12 cellular contexts compared by ENCODE assay signal in genomic region chr2:11822746-11823411, GRCh38.
DNase-seq lines count a peak whose midpoint lies in the region; ATAC-seq and TF ChIP-seq lines count a peak whose summit lies in the region.
"Had no signal": no experiment of that assay in that cellular context is flagged by ENCODE, and none has a peak within 500 bp of the region (broad histone marks: within the 10 kb centered on the region; RNA-seq: fewer than 3 reads in every experiment).

No MANE protein-coding gene starts in this region.

- no peak overlapping the region for H3K27ac ChIP-seq in foreskin keratinocyte
- no peak overlapping the region for H3K27ac ChIP-seq in ovary
- H3K27ac ChIP-seq: ascending aorta had no signal

- no peak for TF ChIP-seq POLR2A in ovary (IDR thresholded peaks at IDR 0.05)

- no peak for TF ChIP-seq EP300 in ovary (IDR thresholded peaks at IDR 0.05)

- no peak for TF ChIP-seq CTCF in foreskin keratinocyte (conservative IDR thresholded peaks at IDR 0.05)
- TF ChIP-seq CTCF in ovary (IDR thresholded peaks at IDR 0.05): no peak

- H3K36me3 ChIP-seq in ovary: no peaks in the 10 kb centered on the region

- H3K4me3 ChIP-seq in ovary: no peak overlapping the region
- H3K4me3 ChIP-seq: ascending aorta had no signal

- ATAC-seq in foreskin keratinocyte (peak; percentile 90), HG03159 (IDR thresholded peaks at IDR 0.05; ENCODE audit: unreplicated experiment) (no peak), GM21515 (IDR thresholded peaks at IDR 0.05; ENCODE audit: unreplicated experiment) (no peak)

- intact Hi-C loops in ovary (cut with DNase I): loop anchor here in 1 of 4 donors (10.0 kb wide), 1 partner anchor 1182 kb away; no protein-coding TSS in a partner anchor

- H3K27me3 ChIP-seq in foreskin keratinocyte (no peaks in the 10 kb centered on the region), ovary (no peaks in the 10 kb centered on the region)
- H3K27me3 ChIP-seq: ascending aorta had no signal

- DNase-seq in COLO668 (lab: John Stamatoyannopoulos, UW; ENCODE audit: unreplicated experiment) (peak; percentile 25), NCI-H2196 (lab: John Stamatoyannopoulos, UW; ENCODE audit: unreplicated experiment) (peak; percentile 16), foreskin keratinocyte (peak; percentile 71 to 81), ovary (peak in 3 of 5 donors; percentile 29 to 48 (median 47)), UCSD-AML1 (lab: John Stamatoyannopoulos, UW; ENCODE audit: unreplicated experiment) (no peak), NCI-H345 treated with DMSO at 0.1 percent for 48 hours (lab: John Stamatoyannopoulos, UW; ENCODE audit: unreplicated experiment) (no peak)
- DNase-seq: activated CD4-positive, alpha-beta T cell treated with anti-CD3 and anti-CD28 coated beads, Interleukin-2, amount 10 ng/mL, durations not matched to agents 24 days and 14 days; GDM1; HCEC 1CT had no signal

- WGBS in ovary, 3 donors: 28 to 42% (median 38%) methylated on average over 19 of the region's 19 CpGs

- no peaks in the 10 kb centered on the region for H3K9me3 ChIP-seq in ovary
- H3K9me3 ChIP-seq: ascending aorta had no signal

- H3K4me1 ChIP-seq in foreskin keratinocyte (no peaks in the 10 kb centered on the region), ovary (ENCODE audit: insufficient read depth) (no peaks in the 10 kb centered on the region)
- H3K4me1 ChIP-seq: ascending aorta had no signal

Comparison
In these comparisons a context has a peak if more than half of its experiments do, and no peak if none do; other contexts are left out.
1. DNase-seq: peak in COLO668 (single experiment), NCI-H2196 (single experiment), foreskin keratinocyte (2 of 2) and ovary (3 of 5); none in UCSD-AML1 (single experiment) and NCI-H345 treated with DMSO at 0.1 percent for 48 hours (single experiment).